ENCODE assay signal across 18 cellular contexts in the genomic region with DNA sequence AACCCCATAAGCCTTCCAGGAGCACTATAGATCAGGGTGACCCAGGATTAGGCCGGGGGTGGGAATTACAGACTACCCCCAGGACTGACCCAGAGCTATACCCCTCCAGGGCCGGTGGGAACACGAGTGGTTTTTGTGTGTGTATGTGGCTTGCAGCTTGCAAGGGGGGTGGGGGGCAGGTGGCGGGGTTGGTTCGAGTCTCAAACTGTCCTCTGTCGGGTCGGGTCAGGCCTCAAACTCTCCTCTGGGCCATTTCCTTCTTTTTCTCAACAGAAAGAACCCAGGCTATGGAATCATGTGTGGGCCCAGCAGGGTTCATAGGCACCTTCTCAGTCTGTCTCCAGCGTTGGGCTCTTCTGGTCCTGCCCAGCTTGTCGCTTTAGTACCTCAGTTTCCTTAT. TPM values are rescaled to one million over a fixed set of nuclear protein-coding genes. Genes with fewer than 3 reads are reported as not detected.
DNase-seq lines count a peak whose midpoint lies in the region; TF ChIP-seq lines count a peak whose summit lies in the region.
"Had no signal": no experiment of that assay in that cellular context is flagged by ENCODE, and none has a peak within 500 bp of the region (broad histone marks: within the 10 kb centered on the region; RNA-seq: fewer than 3 reads in every experiment).

No MANE protein-coding gene starts in this region.

- H4K91ac ChIP-seq in trophoblast cell (ENCODE audit: low read depth, low read length) = no peak overlapping the region

- peaks cover 17% of the 10 kb centered on the region for H3K36me3 ChIP-seq in endodermal cell (ENCODE audit: control insufficient read depth, insufficient read depth, low read length)
- H3K36me3 ChIP-seq in trophoblast cell (ENCODE audit: control insufficient read depth in 1 of 2, insufficient read depth in 2 of 2, low read length in 2 of 2) = peaks cover 8 to 10% of the 10 kb centered on the region in 2 experiments
- H3K36me3 ChIP-seq: HAP-1 had no signal

- H3K36me3 Mint-ChIP-seq in activated naive CD8-positive, alpha-beta T cell = peaks cover 4% of the 10 kb centered on the region
- H3K36me3 Mint-ChIP-seq in activated naive CD8-positive, alpha-beta T cell treated with anti-CD3 and anti-CD28 coated beads for 36 hours = peaks cover 32% of the 10 kb centered on the region
- H3K36me3 Mint-ChIP-seq in endodermal cell (ENCODE audit: low read depth) = peaks cover 23% of the 10 kb centered on the region

- H3K27ac ChIP-seq in RWPE1 = peak overlapping the region; percentile 35
- no peak overlapping the region for H3K27ac ChIP-seq in endodermal cell (ENCODE audit: low read depth, low read length)
- no peak overlapping the region for H3K27ac ChIP-seq in trophoblast cell (ENCODE audit: low read depth, low read length)
- H3K27ac ChIP-seq: HL-60 had no signal

- H2BK120ac ChIP-seq in trophoblast cell (ENCODE audit: insufficient read depth, low read length, poor library complexity) = no peak overlapping the region

- TF ChIP-seq CTCF in RWPE1 (conservative IDR thresholded peaks at IDR 0.05; ENCODE audit: low read depth) (no peak), endodermal cell (conservative IDR thresholded peaks at IDR 0.05) (no peak)

- H3K4me1 Mint-ChIP-seq in activated naive CD8-positive, alpha-beta T cell (ENCODE audit: low read depth) = peaks cover 69% of the 10 kb centered on the region
- peaks cover 68% of the 10 kb centered on the region for H3K4me1 Mint-ChIP-seq in activated naive CD8-positive, alpha-beta T cell treated with anti-CD3 and anti-CD28 coated beads for 36 hours
- H3K4me1 Mint-ChIP-seq in endodermal cell = peaks cover 68% of the 10 kb centered on the region

- H4K12ac ChIP-seq in trophoblast cell (ENCODE audit: low read depth, low read length) = no peak overlapping the region

- H3K4me3 ChIP-seq in endodermal cell (ENCODE audit: low read length) (peak overlapping the region; percentile 74), trophoblast cell (ENCODE audit: low read depth, low read length) (no peak overlapping the region)
- H3K4me3 ChIP-seq: HAP-1 had no signal

- peaks cover 45% of the 10 kb centered on the region for H3K4me1 ChIP-seq in endodermal cell (ENCODE audit: control insufficient read depth, insufficient read depth, low read length)
- H3K4me1 ChIP-seq in trophoblast cell (ENCODE audit: control insufficient read depth in 1 of 2, insufficient read depth in 2 of 2, low read length in 2 of 2) = peaks cover 20 to 30% of the 10 kb centered on the region in 2 experiments

- POLR2A ChIA-PET in RWPE1 (lab: Yijun Ruan, JAX; ENCODE audit: low non-redundant PET) = no interaction called here

- H3K4me3 Mint-ChIP-seq in activated naive CD8-positive, alpha-beta T cell = no peak overlapping the region
- H3K4me3 Mint-ChIP-seq in activated naive CD8-positive, alpha-beta T cell treated with anti-CD3 and anti-CD28 coated beads for 36 hours = no peak overlapping the region
- no peak overlapping the region for H3K4me3 Mint-ChIP-seq in endodermal cell
- H3K4me3 Mint-ChIP-seq: B cell; CD8-positive, alpha-beta T cell had no signal

- no peak overlapping the region for H2AK5ac ChIP-seq in trophoblast cell (ENCODE audit: low read length)

- H2AFZ ChIP-seq in trophoblast cell (ENCODE audit: insufficient read depth, low read length, poor library complexity) = no peak overlapping the region

- H2BK12ac ChIP-seq in trophoblast cell (ENCODE audit: low read length) = no peak overlapping the region

- H3K79me2 ChIP-seq in trophoblast cell (ENCODE audit: control insufficient read depth, insufficient read depth, low read length, poor library complexity) = peaks cover 12% of the 10 kb centered on the region

- no peak overlapping the region for H2BK5ac ChIP-seq in trophoblast cell (ENCODE audit: low read depth, low read length, poor library complexity)

- H3K9me3 ChIP-seq in endodermal cell (ENCODE audit: control insufficient read depth, low read length) (peaks cover 7% of the 10 kb centered on the region), trophoblast cell (ENCODE audit: insufficient read depth, low read depth, low read length) (peaks cover 2% of the 10 kb centered on the region)
- H3K9me3 ChIP-seq: HAP-1 had no signal

- H3K23ac ChIP-seq in trophoblast cell (ENCODE audit: low read length) = no peak overlapping the region

- H3K4me2 ChIP-seq in trophoblast cell (ENCODE audit: low read length) = no peak overlapping the region

- no peaks in the 10 kb centered on the region for H3K27me3 Mint-ChIP-seq in activated naive CD8-positive, alpha-beta T cell
- H3K27me3 Mint-ChIP-seq in activated naive CD8-positive, alpha-beta T cell treated with anti-CD3 and anti-CD28 coated beads for 36 hours = no peaks in the 10 kb centered on the region
- H3K27me3 Mint-ChIP-seq in endodermal cell (ENCODE audit: insufficient read depth) = no peaks in the 10 kb centered on the region
- H3K27me3 Mint-ChIP-seq: B cell, IgD-negative memory B cell had no signal

- CTCF ChIA-PET in RWPE1 (lab: Yijun Ruan, JAX) = no interaction called here

- peak overlapping the region; percentile 80 for H3K4ac ChIP-seq in trophoblast cell (ENCODE audit: low read depth, low read length)

- H3K9me3 Mint-ChIP-seq in activated naive CD8-positive, alpha-beta T cell (ENCODE audit: low read depth) = no peaks in the 10 kb centered on the region
- H3K9me3 Mint-ChIP-seq in activated naive CD8-positive, alpha-beta T cell treated with anti-CD3 and anti-CD28 coated beads for 36 hours = peaks cover 2% of the 10 kb centered on the region
- H3K9me3 Mint-ChIP-seq in endodermal cell = peaks cover 3% of the 10 kb centered on the region
- H3K9me3 Mint-ChIP-seq: CD8-positive, alpha-beta T cell had no signal

- peak overlapping the region; percentile 64 for H3K27ac Mint-ChIP-seq in activated naive CD8-positive, alpha-beta T cell
- no peak overlapping the region for H3K27ac Mint-ChIP-seq in activated naive CD8-positive, alpha-beta T cell treated with anti-CD3 and anti-CD28 coated beads for 36 hours
- no peak overlapping the region for H3K27ac Mint-ChIP-seq in endodermal cell
- H3K27ac Mint-ChIP-seq: B cell had no signal

- 96 to 100% methylated on average over 4 to 9 of the region's 9 CpGs for WGBS in endodermal cell (ENCODE audit: insufficient coverage in 1 of 2, insufficient read length in 1 of 2), 2 experiments
- WGBS in trophoblast cell (ENCODE audit: extremely low coverage, insufficient coverage, insufficient read length) = no CpG with 5 or more reads among the region's 9 CpGs

- H4K8ac ChIP-seq in trophoblast cell (ENCODE audit: low read depth, low read length) = no peak overlapping the region

- H3K14ac ChIP-seq in trophoblast cell (ENCODE audit: low read length) = no peak overlapping the region

- H3K18ac ChIP-seq in trophoblast cell (ENCODE audit: low read length) = peak overlapping the region; percentile 43

- H3K9ac ChIP-seq in endodermal cell (ENCODE audit: extremely low read depth, low read length, poor library complexity, severe bottlenecking) = no peak overlapping the region
- H3K9ac ChIP-seq in trophoblast cell (ENCODE audit: low read length) = no peak overlapping the region

- no peak for DNase-seq in activated naive CD8-positive, alpha-beta T cell treated with anti-CD3 and anti-CD28 coated beads for 36 hours
- no peak for DNase-seq in RWPE1 (ENCODE audit: low spot score)
- no peak for DNase-seq in endodermal cell
- DNase-seq in trophoblast cell = no peak
- DNase-seq in RPMI8226 = no peak
- DNase-seq in GM19238 (ENCODE audit: insufficient read length, low spot score) = no peak
- DNase-seq in inferior parietal cortex (ENCODE audit: extremely low spot score) = no peak
- DNase-seq: CD8-positive, alpha-beta T cell; DMS79; Kasumi-1; NCI-H1105 treated with DMSO at 0.1 percent for 48 hours; NCI-H187; NCI-H69 had no signal

- peaks cover 4% of the 10 kb centered on the region for H3K79me1 ChIP-seq in trophoblast cell (ENCODE audit: low read length)

- H3K27me3 ChIP-seq in endodermal cell (ENCODE audit: control insufficient read depth, insufficient read depth, low read length, poor library complexity, severe bottlenecking) (no peaks in the 10 kb centered on the region), trophoblast cell (ENCODE audit: insufficient read depth, low read length) (no peaks in the 10 kb centered on the region)

RNA-seq across cellular contexts. Expression of gene BCR, which starts 58.4 kb away (rescaled TPM):
- 10 to 100 TPM; 28.3 to 32.0 TPM for total RNA-seq in activated naive CD8-positive, alpha-beta T cell treated with anti-CD3 and anti-CD28 coated beads for 36 hours
- 100 to 1,000 TPM; 102 to 172 TPM for total RNA-seq in endodermal cell
- polyA plus RNA-seq in endodermal cell (2013, experiment 1 of 2) = 52.0 TPM
- polyA plus RNA-seq in endodermal cell (2013, experiment 2 of 2) = 54.4 TPM
- polyA plus RNA-seq in trophoblast cell (2013) = 49.8 and 53.0 TPM in 2 replicates
